In genomic region chr16:14088155-14088753, GRCh38 we compare ENCODE assay signal across 1 cellular context.
TF ChIP-seq lines count a peak whose summit lies in the region.

No MANE protein-coding gene starts in this region.

TF ChIP-seq in HepG2, 621 proteins besides CTCF, POLR2A, EP300 and RAD21 (continued from another document and continues in another):
- peak; percentile 18; the same call in 1 of the 2 replicates for TF ChIP-seq HIC2 (CRISPR knock-in tag; IDR thresholded peaks at IDR 0.05; ENCODE audit: low read depth)
- TF ChIP-seq ZBTB44 (CRISPR knock-in tag; IDR thresholded peaks at IDR 0.05): no peak
- peak; percentile 91 for TF ChIP-seq HDAC1 (CRISPR knock-in tag; IDR thresholded peaks at IDR 0.05)
- peak; percentile 24; the same call in 1 of the 2 replicates for TF ChIP-seq GABPB1 (CRISPR knock-in tag; IDR thresholded peaks at IDR 0.05)
- TF ChIP-seq GATAD1 (CRISPR knock-in tag; IDR thresholded peaks at IDR 0.05): no peak
- no peak for TF ChIP-seq AKAP8 (CRISPR knock-in tag; IDR thresholded peaks at IDR 0.05)
- TF ChIP-seq ZNF354B (CRISPR knock-in tag; IDR thresholded peaks at IDR 0.05): no peak
- TF ChIP-seq ZNF564 (CRISPR knock-in tag; IDR thresholded peaks at IDR 0.05): no peak
- no peak for TF ChIP-seq ZNF180 (CRISPR knock-in tag; IDR thresholded peaks at IDR 0.05; ENCODE audit: borderline replicate concordance, low read depth)
- peak; percentile 87; the same call in 1 of the 2 replicates for TF ChIP-seq MTF2 (CRISPR knock-in tag; IDR thresholded peaks at IDR 0.05; ENCODE audit: borderline replicate concordance)
- TF ChIP-seq ZNF562 (CRISPR knock-in tag; IDR thresholded peaks at IDR 0.05; ENCODE audit: borderline replicate concordance): no peak
- no peak for TF ChIP-seq YY1 (IDR thresholded peaks at IDR 0.05; ENCODE audit: insufficient read depth, insufficient replicate concordance, low read depth, low read length)
- peak; percentile 83; the same call in 1 of the 2 replicates for TF ChIP-seq HOMEZ (CRISPR knock-in tag; IDR thresholded peaks at IDR 0.05; ENCODE audit: low read depth)
- TF ChIP-seq ZNF619 (CRISPR knock-in tag; IDR thresholded peaks at IDR 0.05): no peak
- no peak for TF ChIP-seq MLXIP (CRISPR knock-in tag; IDR thresholded peaks at IDR 0.05; ENCODE audit: borderline replicate concordance)
- peak; percentile 83 for TF ChIP-seq KAT8 (CRISPR knock-in tag; IDR thresholded peaks at IDR 0.05)
- TF ChIP-seq KLF9 (CRISPR knock-in tag; IDR thresholded peaks at IDR 0.05; ENCODE audit: low read depth): peak; percentile 67; the same call in 1 of the 2 replicates
- TF ChIP-seq FUBP1 (CRISPR knock-in tag; IDR thresholded peaks at IDR 0.05; ENCODE audit: borderline replicate concordance): no peak
- TF ChIP-seq TEF (CRISPR knock-in tag; IDR thresholded peaks at IDR 0.05): no peak
- TF ChIP-seq ZNF780A (CRISPR knock-in tag; IDR thresholded peaks at IDR 0.05): 0 out of 2 replicates have a peak, but pooled peaks have one; percentile 53
- no peak for TF ChIP-seq ZNF597 (CRISPR knock-in tag; IDR thresholded peaks at IDR 0.05)
- no peak for TF ChIP-seq SUZ12 (IDR thresholded peaks at IDR 0.05; ENCODE audit: low read depth, low read length)
- peak; percentile 56; the same call in 1 of the 2 replicates for TF ChIP-seq STAT6 (CRISPR knock-in tag; IDR thresholded peaks at IDR 0.05; ENCODE audit: borderline replicate concordance)
- TF ChIP-seq ZBTB38 (CRISPR knock-in tag; IDR thresholded peaks at IDR 0.05): no peak
- TF ChIP-seq ZNF552 (CRISPR knock-in tag; IDR thresholded peaks at IDR 0.05; ENCODE audit: borderline replicate concordance): no peak
- TF ChIP-seq NAIF1 (CRISPR knock-in tag; IDR thresholded peaks at IDR 0.05; ENCODE audit: borderline replicate concordance): peak; percentile 70; the same call in 1 of the 2 replicates
- 0 out of 2 replicates have a peak, but pooled peaks have one; percentile 59 for TF ChIP-seq ZMYM2 (CRISPR knock-in tag; IDR thresholded peaks at IDR 0.05)
- no peak for TF ChIP-seq ZNF777 (CRISPR knock-in tag; IDR thresholded peaks at IDR 0.05)
- TF ChIP-seq ZNF17 (CRISPR knock-in tag; IDR thresholded peaks at IDR 0.05): no peak
- TF ChIP-seq RFX1 (IDR thresholded peaks at IDR 0.05): no peak
- no peak; the same call in 1 of the 2 replicates for TF ChIP-seq WIZ (CRISPR knock-in tag; IDR thresholded peaks at IDR 0.05)
- TF ChIP-seq ARID4A (CRISPR knock-in tag; IDR thresholded peaks at IDR 0.05; ENCODE audit: borderline replicate concordance): peak; percentile 78; the same call in 1 of the 2 replicates
- peak; percentile 13; the same call in 1 of the 2 replicates for TF ChIP-seq ZSCAN5A (CRISPR knock-in tag; IDR thresholded peaks at IDR 0.05; ENCODE audit: borderline replicate concordance)
- no peak for TF ChIP-seq ZNF883 (CRISPR knock-in tag; IDR thresholded peaks at IDR 0.05; ENCODE audit: not compliant biosample characterization)
- 0 out of 2 replicates have a peak, but pooled peaks have one; percentile 13 for TF ChIP-seq BRF2 (CRISPR knock-in tag; IDR thresholded peaks at IDR 0.05)
